23 cellular contexts compared by ENCODE assay signal in the genomic region with DNA sequence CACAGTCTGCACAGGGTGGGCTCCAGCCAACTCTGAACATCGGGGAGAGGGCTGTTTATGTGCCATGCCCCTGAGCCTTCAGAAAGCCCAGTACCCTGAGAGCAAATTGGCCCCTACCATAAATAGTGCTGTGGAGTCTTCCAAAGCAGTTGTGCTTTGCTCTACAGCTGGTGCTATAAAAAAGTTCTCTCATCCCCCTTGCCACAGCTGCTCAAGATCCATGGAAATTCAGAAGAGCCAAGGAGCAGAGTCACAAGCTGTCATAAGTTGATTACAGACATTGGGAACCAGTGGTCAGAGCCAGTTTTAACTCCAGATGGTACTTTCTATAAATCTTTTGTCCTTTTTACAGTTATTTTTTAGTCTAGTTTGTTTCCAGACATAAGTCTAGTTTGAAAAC.
DNase-seq lines count a peak whose midpoint lies in the region; ATAC-seq and TF ChIP-seq lines count a peak whose summit lies in the region.
"Had no signal": no experiment of that assay in that cellular context is flagged by ENCODE, and none has a peak within 500 bp of the region (broad histone marks: within the 10 kb centered on the region; RNA-seq: fewer than 3 reads in every experiment).

No MANE protein-coding gene starts in this region.

- no peak overlapping the region for H2AFZ ChIP-seq in OCI-LY3 (ENCODE audit: low read depth, low read length)
- H2AFZ ChIP-seq: GM23248 had no signal

- H3K4me1 Mint-ChIP-seq in osteocyte (ENCODE audit: unreplicated experiment): no peaks in the 10 kb centered on the region
- H3K4me1 Mint-ChIP-seq: CD8-positive, alpha-beta memory T cell had no signal

- H3K9ac ChIP-seq in OCI-LY3 (ENCODE audit: low read length): no peak overlapping the region
- H3K9ac ChIP-seq: BLaER1 treated with 17β-estradiol and CSF1 and Interleukin-3, amounts not matched to agents 10 nM and 100 nM; GM23248 had no signal

- no peaks in the 10 kb centered on the region for H4K20me1 ChIP-seq in OCI-LY3 (ENCODE audit: insufficient read depth, low read length)
- H4K20me1 ChIP-seq: BLaER1 treated with 17β-estradiol and CSF1 and Interleukin-3, amounts not matched to agents 10 nM and 100 nM had no signal

- no peak for ATAC-seq in HG02852 (IDR thresholded peaks at IDR 0.05; ENCODE audit: unreplicated experiment)
- ATAC-seq in HG03175 (IDR thresholded peaks at IDR 0.05; ENCODE audit: unreplicated experiment): no peak
- ATAC-seq: A549, GM12878 had no signal

- no peaks in the 10 kb centered on the region for H3K9me3 Mint-ChIP-seq in osteocyte (ENCODE audit: unreplicated experiment)
- H3K9me3 Mint-ChIP-seq: CD4-positive, alpha-beta T cell had no signal

- H3K4me3 ChIP-seq in OCI-LY3 (ENCODE audit: low read length): no peak overlapping the region
- H3K4me3 ChIP-seq: A549; BLaER1 treated with 17β-estradiol and CSF1 and Interleukin-3, amounts not matched to agents 10 nM and 100 nM; GM12878; GM23248 had no signal

- TF ChIP-seq CTCF in OCI-LY3 (IDR thresholded peaks at IDR 0.05; ENCODE audit: low read depth, low read length) (no peak), osteocyte (IDR thresholded peaks at IDR 0.05) (no peak)

- H3K27me3 Mint-ChIP-seq in osteocyte (ENCODE audit: unreplicated experiment): peaks cover 70% of the 10 kb centered on the region

- no peaks in the 10 kb centered on the region for H3K79me2 ChIP-seq in OCI-LY3 (ENCODE audit: low read length)

- H3K27ac ChIP-seq in OCI-LY3 (ENCODE audit: low read length): peak overlapping the region; percentile 56; the same call in 1 of the 2 replicates
- H3K27ac ChIP-seq: A549; BLaER1 treated with 17β-estradiol and CSF1 and Interleukin-3, amounts not matched to agents 10 nM and 100 nM; GM23248 had no signal

- H3K9me3 ChIP-seq in OCI-LY3 (ENCODE audit: insufficient read depth, low read length): no peaks in the 10 kb centered on the region; the same call in 1 of the 2 replicates
- H3K9me3 ChIP-seq: BE2C had no signal

- H3K4me1 ChIP-seq in OCI-LY3 (ENCODE audit: low read length): peaks cover 15% of the 10 kb centered on the region
- H3K4me1 ChIP-seq: A549, BE2C had no signal

- peak; percentile 59 for DNase-seq in myocyte (ENCODE audit: low read depth)
- DNase-seq in osteocyte (ENCODE audit: extremely low spot score, unreplicated experiment): peak; percentile 46
- no peak for DNase-seq in activated CD4-positive, alpha-beta T cell treated with anti-CD3 and anti-CD28 coated beads, Interleukin-2, amount 50 U/mL, for 48 hours
- DNase-seq: 8988T; ACHN; AML-193; BE2C; CD4-positive, alpha-beta T cell; CD8-positive, alpha-beta memory T cell; DMS 273 treated with DMSO at 0.1 percent for 48 hours; DMS79; EL; GDM1; GM23248; H7; HCEC 1CT had no signal

- H3K36me3 Mint-ChIP-seq in osteocyte (ENCODE audit: unreplicated experiment): no peaks in the 10 kb centered on the region
- H3K36me3 Mint-ChIP-seq: CD14-positive monocyte; CD8-positive, alpha-beta memory T cell had no signal

- no peak overlapping the region for H3K4me3 Mint-ChIP-seq in osteocyte (ENCODE audit: unreplicated experiment)
- H3K4me3 Mint-ChIP-seq: CD14-positive monocyte; CD4-positive, alpha-beta T cell; CD8-positive, alpha-beta memory T cell had no signal

- H3K27ac Mint-ChIP-seq in osteocyte (ENCODE audit: unreplicated experiment): no peak overlapping the region
- H3K27ac Mint-ChIP-seq: CD14-positive monocyte; CD4-positive, alpha-beta T cell; CD8-positive, alpha-beta memory T cell had no signal

- no peaks in the 10 kb centered on the region for H3K36me3 ChIP-seq in OCI-LY3 (replicated peaks; ENCODE audit: low read depth, low read length)
- H3K36me3 ChIP-seq: BE2C; BLaER1 treated with 17β-estradiol and CSF1 and Interleukin-3, amounts not matched to agents 10 nM and 100 nM had no signal

- peak overlapping the region; percentile 38 for H3K4me2 ChIP-seq in OCI-LY3 (ENCODE audit: low read length)
- H3K4me2 ChIP-seq: A549; BLaER1 treated with 17β-estradiol and CSF1 and Interleukin-3, amounts not matched to agents 10 nM and 100 nM had no signal

- H3K27me3 ChIP-seq in OCI-LY3 (ENCODE audit: low read depth, low read length): no peaks in the 10 kb centered on the region
- H3K27me3 ChIP-seq: BLaER1 treated with 17β-estradiol and CSF1 and Interleukin-3, amounts not matched to agents 10 nM and 100 nM had no signal

Comparison
In these comparisons a context has a peak if more than half of its experiments do, and no peak if none do; other contexts are left out.
1. DNase-seq: peak in myocyte (single experiment) and osteocyte (single experiment); none in activated CD4-positive, alpha-beta T cell treated with anti-CD3 and anti-CD28 coated beads, Interleukin-2, amount 50 U/mL, for 48 hours (0 of 2).